Comparison of ENCODE assay signal across 12 cellular contexts in the genomic region with DNA sequence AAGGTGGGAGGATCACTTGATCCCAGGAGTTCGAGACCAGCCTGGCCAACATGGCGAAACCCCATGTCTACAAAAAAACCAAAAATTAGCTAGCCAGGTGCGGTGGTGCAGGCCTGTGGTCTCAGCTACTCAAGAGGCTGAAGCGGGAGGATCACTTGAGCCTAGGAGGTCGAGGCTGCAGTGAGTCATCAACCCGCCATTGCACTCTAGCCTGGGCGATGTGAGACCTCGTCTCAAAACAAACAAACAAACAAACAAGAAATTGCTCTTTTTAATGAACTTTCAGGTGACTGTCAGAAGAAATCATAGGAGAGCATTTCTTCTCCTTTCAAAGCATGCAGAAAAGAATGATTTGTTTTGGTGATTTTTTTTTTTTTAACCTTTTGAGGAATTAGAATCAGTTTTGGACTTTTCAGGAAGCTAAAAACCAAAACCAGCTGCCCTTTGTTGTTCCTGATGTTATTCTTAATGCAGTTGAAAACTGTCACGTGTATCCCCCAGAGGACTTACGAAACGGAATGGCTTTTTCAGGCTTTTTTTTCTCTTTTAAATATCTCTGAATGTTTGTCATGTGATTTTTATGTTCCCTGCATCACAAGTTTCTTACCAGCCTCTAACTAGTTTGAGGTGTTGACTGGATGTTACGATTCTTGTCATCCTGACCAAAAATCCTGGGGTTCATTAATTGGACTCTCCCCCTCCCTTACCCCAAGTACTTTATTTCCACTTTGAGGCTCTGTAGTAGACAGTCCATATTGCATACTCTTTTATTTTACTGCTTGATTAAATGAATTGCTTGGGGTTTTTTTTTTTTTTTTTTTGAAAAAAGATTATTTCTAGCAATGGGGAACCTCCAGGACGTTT. TPM values are rescaled to one million over a fixed set of nuclear protein-coding genes. Genes with fewer than 3 reads are reported as not detected.
DNase-seq lines count a peak whose midpoint lies in the region; TF ChIP-seq lines count a peak whose summit lies in the region.
"Had no signal": no experiment of that assay in that cellular context is flagged by ENCODE, and none has a peak within 500 bp of the region (broad histone marks: within the 10 kb centered on the region; RNA-seq: fewer than 3 reads in every experiment).

No MANE protein-coding gene starts in this region.

- no TSS peak for BruUV-seq in MCF 10A (replicated peaks; lab: Mats Ljungman, UMichigan)

- H3K4me3 Mint-ChIP-seq in MCF 10A (ENCODE audit: unreplicated experiment) = no peak overlapping the region

- intact Hi-C loops in breast epithelium (cut with DNase I; ENCODE audit: low total_unique reads) (no loop called here), MCF 10A (cut with micrococcal nuclease) (no loop called here), colonic mucosa (cut with DNase I) (no loop called here), uterus (cut with DNase I; ENCODE audit: low total_unique reads) (no loop called here)

- POLR2A ChIA-PET in MCF 10A (lab: Yijun Ruan, JAX) = interaction anchor here (1.2 kb wide), 1 partner anchor 10 kb away, joined by 3 read pairs; no protein-coding TSS in a partner anchor

- H3K27me3 ChIP-seq in breast epithelium (no peaks in the 10 kb centered on the region), colonic mucosa (no peaks in the 10 kb centered on the region), uterus (no peaks in the 10 kb centered on the region)
- H3K27me3 ChIP-seq: pancreas had no signal

- TF ChIP-seq CTCF in breast epithelium (IDR thresholded peaks at IDR 0.05) (no peak), MCF 10A (IDR thresholded peaks at IDR 0.05; ENCODE audit: unreplicated experiment) (no peak), colonic mucosa (IDR thresholded peaks at IDR 0.05) (no peak), uterus (IDR thresholded peaks at IDR 0.05) (no peak)

- H3K9ac ChIP-seq in colonic mucosa (ENCODE audit: low read depth in 2 of 2, low read length in 2 of 2) = no peak overlapping the region

- H3K9me3 Mint-ChIP-seq in MCF 10A (ENCODE audit: unreplicated experiment) = no peaks in the 10 kb centered on the region

- no peak overlapping the region for H3K4me3 ChIP-seq in breast epithelium
- no peak overlapping the region for H3K4me3 ChIP-seq in colonic mucosa
- H3K4me3 ChIP-seq in uterus = no peak overlapping the region
- H3K4me3 ChIP-seq: pancreas had no signal

- no peaks in the 10 kb centered on the region for H3K36me3 Mint-ChIP-seq in MCF 10A (ENCODE audit: insufficient read depth, unreplicated experiment)

- no peaks in the 10 kb centered on the region for H3K4me1 Mint-ChIP-seq in MCF 10A (ENCODE audit: insufficient read depth, unreplicated experiment)

- H3K27ac ChIP-seq in breast epithelium = peak overlapping the region; percentile 62 to 66
- peak overlapping the region; percentile 26 for H3K27ac ChIP-seq in colonic mucosa
- H3K27ac ChIP-seq in uterus = peak overlapping the region; percentile 43 to 65

- TF ChIP-seq POLR2A in breast epithelium (IDR thresholded peaks at IDR 0.05) = no peak
- TF ChIP-seq POLR2A in uterus (IDR thresholded peaks at IDR 0.05) = no peak

- no peak for DNase-seq in breast epithelium (ENCODE audit: low spot score in 2 of 2)
- DNase-seq in MCF 10A (ENCODE audit: unreplicated experiment) = no peak
- DNase-seq in colonic mucosa = no peak
- DNase-seq in medulla oblongata (ENCODE audit: extremely low spot score) = peak; percentile 71
- DNase-seq in uterus = no peak
- no peak for DNase-seq in NCI-H1436 (lab: John Stamatoyannopoulos, UW)
- DNase-seq in HuH-7.5 (ENCODE audit: low spot score) = no peak
- no peak for DNase-seq in COR-L47 (lab: John Stamatoyannopoulos, UW)
- DNase-seq: kidney, NCI-H510A, pancreas had no signal

- CTCF ChIA-PET in MCF 10A (lab: Yijun Ruan, JAX) = no interaction called here

- no peaks in the 10 kb centered on the region for H3K9me3 ChIP-seq in breast epithelium
- H3K9me3 ChIP-seq in colonic mucosa = no peaks in the 10 kb centered on the region
- no peaks in the 10 kb centered on the region for H3K9me3 ChIP-seq in uterus
- H3K9me3 ChIP-seq: pancreas had no signal

- H3K27ac Mint-ChIP-seq in MCF 10A (ENCODE audit: low read depth, unreplicated experiment) = no peak overlapping the region

- H3K36me3 ChIP-seq in breast epithelium = no peaks in the 10 kb centered on the region
- H3K36me3 ChIP-seq in colonic mucosa = no peaks in the 10 kb centered on the region
- no peaks in the 10 kb centered on the region for H3K36me3 ChIP-seq in uterus
- H3K36me3 ChIP-seq: pancreas had no signal

- H3K4me1 ChIP-seq in breast epithelium (no peaks in the 10 kb centered on the region), colonic mucosa (no peaks in the 10 kb centered on the region), uterus (no peaks in the 10 kb centered on the region)
- H3K4me1 ChIP-seq: pancreas had no signal

- H3K27me3 Mint-ChIP-seq in MCF 10A (ENCODE audit: insufficient read depth, unreplicated experiment) = no peaks in the 10 kb centered on the region

RNA-seq across cellular contexts. Expression of a gene that starts 34.1 kb away (rescaled TPM):
- total RNA-seq in breast epithelium = 10 to 100 TPM; 19.2 to 37.4 (median 28.8) TPM
- total RNA-seq in MCF 10A (2022) = 12.0 and 13.6 TPM in 2 replicates
- total RNA-seq in colonic mucosa = 10 to 100 TPM in 1 of 2 donors, 1 to 10 TPM in 1; 9.6 to 11.3 TPM
- 10 to 100 TPM; 11.0 to 64.5 (median 24.9) TPM for total RNA-seq in uterus

RNA-seq across cellular contexts. Expression of a gene that starts 45.6 kb away (rescaled TPM):
- under 1 TPM in 2 of 3 donors, not detected in 1; 0.44 to 0.98 TPM for total RNA-seq in breast epithelium
- total RNA-seq in MCF 10A (2022) = not detected in 2 replicates
- total RNA-seq in colonic mucosa = 1 to 10 TPM; 1.3 to 4.2 TPM
- under 1 TPM in 1 of 4 donors, not detected in 3; 0.73 TPM for total RNA-seq in uterus
- total RNA-seq: endothelial cell of umbilical vein had no signal
